ENCODE assay signal across 8 cellular contexts in genomic region chr12:122464317-122465042, GRCh38. TPM values are rescaled to one million over a fixed set of nuclear protein-coding genes. Genes with fewer than 3 reads are reported as not detected.
DNase-seq lines count a peak whose midpoint lies in the region; ATAC-seq and TF ChIP-seq lines count a peak whose summit lies in the region.
"Not testable (repeated sequence)": the region's sequence is repeated elsewhere in the genome, so short reads cannot be mapped to it uniquely, and the experiment has no call there.

No MANE protein-coding gene starts in this region.

- not testable (repeated sequence) for H4K20me1 ChIP-seq in PC-9 (ENCODE audit: insufficient read depth)

- not testable (repeated sequence) for H3K4me3 ChIP-seq in PC-9; astrocyte of the cerebellum (ENCODE audit: low read depth, low read length); esophagus squamous epithelium; thoracic aorta

- not testable (repeated sequence) for H3K9me3 ChIP-seq in PC-9 (ENCODE audit: insufficient read depth, low read depth); esophagus squamous epithelium; thoracic aorta

- DNase-seq in AG20443 (ENCODE audit: low spot score) (peak; percentile 94), HFFc6 (peak; percentile 99), PC-9 (peak; percentile 79 to 97), astrocyte of the cerebellum (ENCODE audit: low read depth) (peak; percentile 95), iris pigment epithelial cell (ENCODE audit: low read depth) (peak; percentile 99), thoracic aorta (ENCODE audit: low spot score) (peak; percentile 27)
- not testable (repeated sequence) for DNase-seq in esophagus squamous epithelium (lab: John Stamatoyannopoulos, UW); omental fat pad (ENCODE audit: low spot score)

- CTCF ChIA-PET in PC-9 (lab: Charles Lee): interaction anchor here (1.0 kb wide), 1 partner anchor 65 kb away, joined by 3 read pairs; no protein-coding TSS in a partner anchor

- peaks cover 49% of the 10 kb centered on the region for H3F3A ChIP-seq in PC-9 (ENCODE audit: insufficient read depth, low read depth)

- peak overlapping the region; percentile 53 for H2AFZ ChIP-seq in PC-9

- H3K9me3 Mint-ChIP-seq in HFFc6: not testable (repeated sequence)

- H3K4me1 Mint-ChIP-seq in HFFc6 (ENCODE audit: low read depth): peaks cover 20% of the 10 kb centered on the region

- POLR2A ChIA-PET in PC-9 (lab: Charles Lee; ENCODE audit: unreplicated experiment): interaction anchor here (0.7 to 0.8 kb wide), 2 partner anchors 65 to 81 kb away, joined by 3 to 4 read pairs; no protein-coding TSS in a partner anchor

- not testable (repeated sequence) for H3K27me3 ChIP-seq in PC-9 (ENCODE audit: insufficient read depth, low read depth); esophagus squamous epithelium; thoracic aorta (replicated peaks; ENCODE audit: insufficient read depth)

- H3K4me2 ChIP-seq in PC-9: peak overlapping the region; percentile 57

- in situ Hi-C loops in astrocyte of the cerebellum (cut with HindIII; ENCODE audit: low sequenced_read_pairs): not testable (repeated sequence)

- TSS peak; percentile 80 for BruUV-seq in PC-9 (replicated peaks; lab: Mats Ljungman, UMichigan)

- H3K27me3 Mint-ChIP-seq in HFFc6 (ENCODE audit: insufficient read depth): not testable (repeated sequence)

- H3K36me3 Mint-ChIP-seq in HFFc6 (ENCODE audit: low read depth): not testable (repeated sequence)

- intact Hi-C loops in PC-9 (cut with micrococcal nuclease; ENCODE audit: unreplicated experiment): loop anchor here (1.0 kb wide), 3 partner anchors 15 to 64 kb away; no protein-coding TSS in a partner anchor
- intact Hi-C loops in esophagus squamous epithelium (cut with DNase I): not testable (repeated sequence)

- not testable (repeated sequence) for TF ChIP-seq CTCF in HFFc6 (IDR thresholded peaks at IDR 0.05); PC-9 (conservative IDR thresholded peaks at IDR 0.05); astrocyte of the cerebellum (IDR thresholded peaks at IDR 0.05; ENCODE audit: low read depth, low read length, missing control alignments); esophagus squamous epithelium (IDR thresholded peaks at IDR 0.05); omental fat pad (IDR thresholded peaks at IDR 0.05); thoracic aorta (IDR thresholded peaks at IDR 0.05)

- H3K27ac ChIP-seq in PC-9 (peak overlapping the region; percentile 99), esophagus squamous epithelium (peak overlapping the region; percentile 77 to 88 (median 84)), thoracic aorta (peak overlapping the region; percentile 61 to 80)

- WGBS in esophagus squamous epithelium, 2 donors: 50 to 68% methylated on average over 17 of the region's 17 CpGs

- H3K9me2 ChIP-seq in PC-9 (ENCODE audit: insufficient read depth): not testable (repeated sequence)

- not testable (repeated sequence) for H3K4me3 Mint-ChIP-seq in HFFc6

- not testable (repeated sequence) for TF ChIP-seq POLR2A in esophagus squamous epithelium (IDR thresholded peaks at IDR 0.05)

- peaks cover 40% of the 10 kb centered on the region for H3K4me1 ChIP-seq in PC-9 (replicated peaks; ENCODE audit: insufficient read depth)
- peaks cover 0 to 38% (median 6%) of the 10 kb centered on the region in 3 donors for H3K4me1 ChIP-seq in esophagus squamous epithelium
- not testable (repeated sequence) for H3K4me1 ChIP-seq in thoracic aorta (ENCODE audit: control insufficient read depth in 1 of 2, low read depth in 2 of 2)

- H3K36me3 ChIP-seq in PC-9 (ENCODE audit: low read depth); esophagus squamous epithelium; thoracic aorta: not testable (repeated sequence)

- H3K27ac Mint-ChIP-seq in HFFc6: peak overlapping the region; percentile 83

- not testable (repeated sequence) for H3K79me2 ChIP-seq in PC-9 (ENCODE audit: low read depth)

- ATAC-seq in omental fat pad (ENCODE audit: low FRiP score) (peak; percentile 94), thoracic aorta (ENCODE audit: insufficient number of reproducible peaks, low FRiP score, low read depth) (peak; percentile 100)

RNA-seq across cellular contexts. Expression of gene ZCCHC8, which starts 36.3 kb away (rescaled TPM):
- 10 to 100 TPM in 5 of 6 experiments, 1 to 10 TPM in 1; 9.7 to 13.1 (median 11.4) TPM for total RNA-seq in HFFc6 (2021; fragmentation: NEBNext Ultra II Directional; extraction: Animal tissue kit (Norgen Biotek cat#: 25700))
- total RNA-seq in PC-9 (2021) (16.7 and 24.3 TPM in 2 replicates), esophagus squamous epithelium (10 to 100 TPM; 15.6 to 27.7 (median 20.0) TPM), omental fat pad (10 to 100 TPM; 15.4 to 38.5 (median 22.9) TPM), thoracic aorta (10 to 100 TPM; 16.2 to 33.4 TPM)

RNA-seq across cellular contexts. Expression of gene CLIP1, which starts 42.0 kb away (rescaled TPM):
- 10 to 100 TPM; 62.5 to 71.9 (median 69.1) TPM for total RNA-seq in HFFc6 (2021; fragmentation: NEBNext Ultra II Directional; extraction: Animal tissue kit (Norgen Biotek cat#: 25700))
- total RNA-seq in PC-9 (2021) (80.8 and 86.9 TPM in 2 replicates), esophagus squamous epithelium (100 to 1,000 TPM in 3 of 4 donors, 10 to 100 TPM in 1; 78.7 to 147 (median 118) TPM), omental fat pad (100 to 1,000 TPM in 1 of 4 donors, 10 to 100 TPM in 3; 72.8 to 189 (median 91.7) TPM), thoracic aorta (100 to 1,000 TPM in 1 of 2 donors, 10 to 100 TPM in 1; 91.2 to 180 TPM)
